Comparison of ENCODE assay signal across 21 cellular contexts in genomic region chr2:152050345-152050744, GRCh38. TPM values are rescaled to one million over a fixed set of nuclear protein-coding genes. Genes with fewer than 3 reads are reported as not detected.
DNase-seq lines count a peak whose midpoint lies in the region; ATAC-seq and TF ChIP-seq lines count a peak whose summit lies in the region.
"Had no signal": no experiment of that assay in that cellular context is flagged by ENCODE, and none has a peak within 500 bp of the region (broad histone marks: within the 10 kb centered on the region; RNA-seq: fewer than 3 reads in every experiment).

No MANE protein-coding gene starts in this region.

- H3K27me3 Mint-ChIP-seq in GM23338 (ENCODE audit: insufficient read depth, low read depth, poor library complexity) = peaks cover 2% of the 10 kb centered on the region
- peaks cover 15% of the 10 kb centered on the region for H3K27me3 Mint-ChIP-seq in WTC11 (ENCODE audit: low read depth)

- H3K27ac ChIP-seq in BLaER1 (no peak overlapping the region), GM23338 (ENCODE audit: low read depth) (peak overlapping the region; percentile 43)
- H3K27ac ChIP-seq: GM23248, SK-N-MC had no signal

- H3K4me3 Mint-ChIP-seq in GM23338 = peak overlapping the region; percentile 20; the same call in 1 of the 3 replicates
- peak overlapping the region; percentile 6; the same call in 1 of the 2 replicates for H3K4me3 Mint-ChIP-seq in WTC11
- H3K4me3 Mint-ChIP-seq: CD8-positive, alpha-beta T cell had no signal

- H3K4me1 ChIP-seq in BLaER1 (peaks cover 57% of the 10 kb centered on the region), GM23338 (ENCODE audit: insufficient read depth) (peaks cover 39% of the 10 kb centered on the region)
- H3K4me1 ChIP-seq: BE2C had no signal

- CTCF ChIA-PET in WTC11 (lab: Charles Lee) = interaction anchor here (1.2 to 3.0 kb wide), 3 partner anchors 14 to 585 kb away, joined by 3 to 10 read pairs (median 5); no protein-coding TSS in a partner anchor

- no peak overlapping the region; the same call in 1 of the 2 replicates for H3K27ac Mint-ChIP-seq in GM23338
- peak overlapping the region; percentile 94 for H3K27ac Mint-ChIP-seq in WTC11
- H3K27ac Mint-ChIP-seq: CD8-positive, alpha-beta T cell had no signal

- 0 out of 2 replicates have a peak, but pooled peaks cover 4% of the 10 kb centered on the region for H3K79me2 ChIP-seq in GM23338 (replicated peaks; ENCODE audit: insufficient read depth)

- no peaks in the 10 kb centered on the region for H3K36me3 ChIP-seq in BLaER1
- H3K36me3 ChIP-seq in GM23338 (ENCODE audit: insufficient read depth) = no peaks in the 10 kb centered on the region
- H3K36me3 ChIP-seq: BE2C had no signal

- H4K20me1 ChIP-seq in BLaER1 (no peaks in the 10 kb centered on the region), GM23338 (replicated peaks; ENCODE audit: insufficient read depth) (no peaks in the 10 kb centered on the region)

- H3K27me3 ChIP-seq in BLaER1 = no peaks in the 10 kb centered on the region
- no peaks in the 10 kb centered on the region for H3K27me3 ChIP-seq in GM23338 (ENCODE audit: insufficient read depth)
- H3K27me3 ChIP-seq: BE2C had no signal

- peaks cover 3% of the 10 kb centered on the region; the same call in 1 of the 2 replicates for H3K9me2 ChIP-seq in GM23338 (ENCODE audit: insufficient read depth)

- H3K9ac ChIP-seq in BLaER1 = no peak overlapping the region
- H3K9ac ChIP-seq: GM23248 had no signal

- peaks cover 7% of the 10 kb centered on the region; the same call in 1 of the 2 replicates for H3F3A ChIP-seq in GM23338 (replicated peaks; ENCODE audit: low read depth)

- H3K36me3 Mint-ChIP-seq in GM23338 (ENCODE audit: low read depth) (peaks cover 3% of the 10 kb centered on the region; the same call in 1 of the 3 replicates), WTC11 (no peaks in the 10 kb centered on the region)
- H3K36me3 Mint-ChIP-seq: CD8-positive, alpha-beta T cell had no signal

- H3K4me2 ChIP-seq in BLaER1 (peak overlapping the region; percentile 50), GM23338 (peak overlapping the region; percentile 59)

- H3K9me3 Mint-ChIP-seq in GM23338 (no peaks in the 10 kb centered on the region), WTC11 (peaks cover 5% of the 10 kb centered on the region; the same call in 1 of the 2 replicates)
- H3K9me3 Mint-ChIP-seq: CD8-positive, alpha-beta T cell had no signal

- H3K9me3 ChIP-seq in BLaER1 = peaks cover 9% of the 10 kb centered on the region; the same call in 1 of the 2 replicates
- H3K9me3 ChIP-seq: BE2C had no signal

- H3K4me1 Mint-ChIP-seq in GM23338 (peaks cover 42% of the 10 kb centered on the region), WTC11 (peaks cover 54% of the 10 kb centered on the region)

- TF ChIP-seq CTCF in GM23338 (conservative IDR thresholded peaks at IDR 0.05; ENCODE audit: low read depth in 2 of 2) (no peak), WTC11 (IDR thresholded peaks at IDR 0.05) (no peak)

- H3K4me3 ChIP-seq in BLaER1 (no peak overlapping the region), GM23338 (no peak overlapping the region)
- H3K4me3 ChIP-seq: GM23248, SK-N-MC had no signal

- ATAC-seq in GM23338 (peak; percentile 82), WTC11 (peak; percentile 80), GM18502 (IDR thresholded peaks at IDR 0.05; ENCODE audit: poor library complexity, unreplicated experiment) (no peak), HG03108 (IDR thresholded peaks at IDR 0.05; ENCODE audit: unreplicated experiment) (no peak)
- ATAC-seq: CD8-positive, alpha-beta T cell had no signal

- DNase-seq in GM23338 (ENCODE audit: low spot score) (peak; percentile 80), WTC11 (ENCODE audit: low spot score) (no peak), iPS-NIHi7 (ENCODE audit: extremely low spot score) (peak; percentile 44)
- DNase-seq in stimulated activated naive CD4-positive, alpha-beta T cell treated with Interleukin-2 at 50 U/mL for 16 hours (lab: John Stamatoyannopoulos, UW) = no peak
- DNase-seq: BE2C; Calu3; CD8-positive, alpha-beta T cell; DND-41; GM23248; IMR-90; NCI-H1048; NCI-H146; NCI-H2081; NCI-H446 treated with DMSO at 0.1 percent for 48 hours; NCI-H69; NK-92 treated with Interleukin-12 subunit alpha and Interleukin-12 subunit beta, amount 100 ng/mL, for 24 hours; SHP77 had no signal

- no peak overlapping the region for H2AFZ ChIP-seq in GM23338
- H2AFZ ChIP-seq: GM23248 had no signal

- POLR2A ChIA-PET in WTC11 (lab: Charles Lee) = no interaction called here

TF ChIP-seq in GM23338, 12 proteins besides CTCF, POLR2A, EP300 and RAD21 (continues in another document):
- TF ChIP-seq JUNB (IDR thresholded peaks at IDR 0.05; ENCODE audit: unreplicated experiment) = no peak
- TF ChIP-seq NANOG (IDR thresholded peaks at IDR 0.05; ENCODE audit: borderline replicate concordance) = peak; percentile 99

TF ChIP-seq in WTC11, 78 proteins besides CTCF, POLR2A, EP300 and RAD21:
- 0 out of 2 replicates have a peak, but pooled peaks have one; percentile 22 for TF ChIP-seq CREM (CRISPR knock-in tag; IDR thresholded peaks at IDR 0.05)
- TF ChIP-seq MAX (CRISPR knock-in tag; IDR thresholded peaks at IDR 0.05) = no peak
- TF ChIP-seq TEAD1 (CRISPR knock-in tag; IDR thresholded peaks at IDR 0.05) = peak; percentile 49; the same call in 1 of the 2 replicates

RNA-seq across cellular contexts. Expression of gene CACNB4, which starts 48.5 kb away (rescaled TPM):
- 7.6 and 9.8 TPM in 2 replicates for total RNA-seq in GM23338 (2014; rRNA removed; shearing (Covaris generic))
- 2.7 and 4.0 TPM in 2 replicates for polyA plus RNA-seq in GM23338 (2016; fragmentation: Nextera tagmentation; extraction: Ambion mirVana)
- 4.7 to 7.2 TPM (median 6.9 TPM) in 3 replicates for total RNA-seq in WTC11 (2021)

Comparison
In these comparisons a context has a peak if more than half of its experiments do, and no peak if none do; other contexts are left out.
1. ATAC-seq: peak in GM23338 (single experiment) and WTC11 (single experiment); none in GM18502 (single experiment) and HG03108 (single experiment).
2. DNase-seq: peak in GM23338 (single experiment) and iPS-NIHi7 (single experiment); none in WTC11 (single experiment) and stimulated activated naive CD4-positive, alpha-beta T cell treated with Interleukin-2 at 50 U/mL for 16 hours (single experiment).